In genomic region chr12:34218193-34219045, GRCh38 we compare ENCODE assay signal across 8 cellular contexts.
DNase-seq lines count a peak whose midpoint lies in the region; ATAC-seq, FAIRE-seq and TF ChIP-seq lines count a peak whose summit lies in the region.

No MANE protein-coding gene starts in this region.

- no peaks in the 10 kb centered on the region for H3K36me3 ChIP-seq in K562 (ENCODE audit: control insufficient read depth, insufficient read depth, low read length)
- no peaks in the 10 kb centered on the region for H3K36me3 ChIP-seq in iPS-15b (ENCODE audit: control insufficient read depth, insufficient read depth, low read length)

- DNase-seq in NCI-H1436 (lab: John Stamatoyannopoulos, UW) (peak; percentile 47), T1000 (lab: John Stamatoyannopoulos, UW) (peak; percentile 50), K562 (ENCODE audit: extremely low read depth in 1 of 4, low spot score in 3 of 4) (peak; percentile 46 to 78 (median 56)), ecto neural progenitor cell (ENCODE audit: low spot score) (no peak)

- H3K4me1 ChIP-seq in K562 (replicated peaks in 1 of 2; ENCODE audit: control insufficient read depth in 2 of 2, insufficient read depth in 2 of 2, low read length in 2 of 2), result peaks cover 0 to 8% of the 10 kb centered on the region in 2 experiments; a peak in 2 of 5 replicates
- no peaks in the 10 kb centered on the region for H3K4me1 ChIP-seq in iPS-15b (ENCODE audit: control insufficient read depth, insufficient read depth, low read length)

- peak; percentile 88 for TF ChIP-seq CTCF in GM12875 (IDR thresholded peaks at IDR 0.05; ENCODE audit: borderline replicate concordance, insufficient read depth, low read depth, low read length)
- peak; percentile 79 to 91 (median 87) for TF ChIP-seq CTCF in K562 (IDR thresholded peaks at IDR 0.05 in 2 of 3, conservative IDR thresholded peaks at IDR 0.05 in 1 of 3; ENCODE audit: insufficient read depth in 2 of 3, low read depth in 1 of 3, low read length in 3 of 3)

- peak; percentile 87 for FAIRE-seq in K562 (lab: Jason Lieb, UNC)

- WGBS in K562 (ENCODE audit: insufficient coverage, low coverage, missing lambda C conversion rate), result 11% methylated on average over 31 of the region's 39 CpGs

- in situ Hi-C loops in K562 (cut with MboI), result loop anchor here (5.0 to 10.0 kb wide), 3 partner anchors 96 to 386 kb away; no protein-coding TSS in a partner anchor

- CTCF ChIA-PET in K562 (lab: Yijun Ruan, JAX; ENCODE audit: low intra/inter-chr PET ratio), result interaction anchor here (0.7 to 2.5 kb wide), 5 partner anchors 93 to 1462 kb away, joined by 3 to 19 read pairs (median 6); partner anchors contain the start of gene YARS2

- intact Hi-C loops in K562 (cut with micrococcal nuclease), result loop anchor here (1.0 to 10.0 kb wide), 5 partner anchors 74 to 406 kb away; no protein-coding TSS in a partner anchor

- ATAC-seq in HG02763 (IDR thresholded peaks at IDR 0.05; ENCODE audit: unreplicated experiment), result peak; percentile 81
- ATAC-seq in K562, result peak; percentile 90

- no peak overlapping the region for H3K4me3 ChIP-seq in GM12875 (ENCODE audit: low read depth, low read length)
- H3K4me3 ChIP-seq in K562, result 0 out of 2 replicates have a peak overlapping the region, but pooled peaks have one; percentile 19
- peak overlapping the region; percentile 48 for H3K4me3 ChIP-seq in iPS-15b (ENCODE audit: low read depth, low read length)
- peak overlapping the region in 6 of 7 experiments; percentile 13 to 50 (median 30) for H3K4me3 ChIP-seq in skin epidermis

- H2AFZ ChIP-seq in K562 (ENCODE audit: low read depth, low read length), result peak overlapping the region; percentile 80

- H3K9ac ChIP-seq in K562 (ENCODE audit: insufficient read depth in 1 of 2, low read depth in 2 of 2, low read length in 2 of 2) (peak overlapping the region in 1 of 2 experiments; percentile 48; a peak in 1 of 4 replicates), iPS-15b (ENCODE audit: low read depth, low read length) (no peak overlapping the region)

- TF ChIP-seq POLR2A in K562 (conservative IDR thresholded peaks at IDR 0.05), result no peak

- no peaks in the 10 kb centered on the region for H3K9me1 ChIP-seq in K562 (ENCODE audit: control insufficient read depth, insufficient read depth, low read length)

- TF ChIP-seq RAD21 in K562 (CRISPR knock-in tag; conservative IDR thresholded peaks at IDR 0.05 in 1 of 2, IDR thresholded peaks at IDR 0.05 in 1 of 2), result peak; percentile 68 to 88

- H3K27ac ChIP-seq in K562 (ENCODE audit: extremely low read depth, low read depth, low read length) (no peak overlapping the region), skin epidermis (no peak overlapping the region)

- no peaks in the 10 kb centered on the region for H4K20me1 ChIP-seq in K562 (replicated peaks; ENCODE audit: control insufficient read depth, insufficient read depth, low read length)

- H3K9me3 ChIP-seq in K562 (replicated peaks; ENCODE audit: control insufficient read depth, insufficient read depth, low read depth, low read length) (no peaks in the 10 kb centered on the region; the same call in 1 of the 2 replicates), iPS-15b (ENCODE audit: control insufficient read depth, insufficient read depth, low read length) (no peaks in the 10 kb centered on the region)

- no peak for TF ChIP-seq EP300 in K562 (IDR thresholded peaks at IDR 0.05; ENCODE audit: low read length)

- H3K27me3 ChIP-seq in K562 (ENCODE audit: control insufficient read depth in 2 of 2, insufficient read depth in 2 of 2, low read length in 2 of 2), result no peaks in the 10 kb centered on the region; a peak in 1 of 5 replicates
- no peaks in the 10 kb centered on the region for H3K27me3 ChIP-seq in iPS-15b (ENCODE audit: control insufficient read depth, insufficient read depth, low read length)

- H3K4me2 ChIP-seq in K562 (ENCODE audit: insufficient read depth, low read length), result peak overlapping the region; percentile 10

- BruUV-seq in K562 (replicated peaks; lab: Mats Ljungman, UMichigan), result no TSS peak

- POLR2A ChIA-PET in K562 (lab: Yijun Ruan, JAX), result interaction anchor here (0.6 kb wide), 1 partner anchor 102 kb away, joined by 3 read pairs; no protein-coding TSS in a partner anchor

- H3K79me2 ChIP-seq in K562 (ENCODE audit: control insufficient read depth, insufficient read depth, low read length), result no peaks in the 10 kb centered on the region

TF ChIP-seq in K562, 482 proteins besides CTCF, POLR2A, EP300 and RAD21 (continues in another document):
- 0 out of 4 replicates have a peak, but pooled peaks of 1 of the 2 experiments have one; percentile 33 for TF ChIP-seq ARNT (IDR thresholded peaks at IDR 0.05)
- no peak for TF ChIP-seq KAT2B (IDR thresholded peaks at IDR 0.05; ENCODE audit: low read depth, low read length)
- TF ChIP-seq DPF2 (IDR thresholded peaks at IDR 0.05), result no peak
- no peak for TF ChIP-seq U2AF2 (optimal IDR thresholded peaks at IDR 0.05; ENCODE audit: low read depth, low read length)
- no peak for TF ChIP-seq HSF4 (CRISPR knock-in tag; IDR thresholded peaks at IDR 0.05; ENCODE audit: borderline replicate concordance)
- TF ChIP-seq ZNF584 (CRISPR knock-in tag; IDR thresholded peaks at IDR 0.05; ENCODE audit: low read depth), result no peak
- no peak for TF ChIP-seq MBD1 (CRISPR knock-in tag; IDR thresholded peaks at IDR 0.05)
- TF ChIP-seq NCOR1 (IDR thresholded peaks at IDR 0.05), result no peak
- no peak for TF ChIP-seq ZSCAN29 (IDR thresholded peaks at IDR 0.05)
- TF ChIP-seq POLR2AphosphoS5 (IDR thresholded peaks at IDR 0.05; ENCODE audit: control insufficient read depth, insufficient read depth, low read depth, low read length), result no peak
- TF ChIP-seq, protein P1, sequence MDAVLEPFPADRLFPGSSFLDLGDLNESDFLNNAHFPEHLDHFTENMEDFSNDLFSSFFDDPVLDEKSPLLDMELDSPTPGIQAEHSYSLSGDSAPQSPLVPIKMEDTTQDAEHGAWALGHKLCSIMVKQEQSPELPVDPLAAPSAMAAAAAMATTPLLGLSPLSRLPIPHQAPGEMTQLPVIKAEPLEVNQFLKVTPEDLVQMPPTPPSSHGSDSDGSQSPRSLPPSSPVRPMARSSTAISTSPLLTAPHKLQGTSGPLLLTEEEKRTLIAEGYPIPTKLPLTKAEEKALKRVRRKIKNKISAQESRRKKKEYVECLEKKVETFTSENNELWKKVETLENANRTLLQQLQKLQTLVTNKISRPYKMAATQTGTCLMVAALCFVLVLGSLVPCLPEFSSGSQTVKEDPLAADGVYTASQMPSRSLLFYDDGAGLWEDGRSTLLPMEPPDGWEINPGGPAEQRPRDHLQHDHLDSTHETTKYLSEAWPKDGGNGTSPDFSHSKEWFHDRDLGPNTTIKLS (IDR thresholded peaks at IDR 0.05; ENCODE audit: borderline replicate concordance, low read depth), result no peak
- TF ChIP-seq FOXP1 (CRISPR knock-in tag; IDR thresholded peaks at IDR 0.05), result no peak
- TF ChIP-seq RBFOX2 (IDR thresholded peaks at IDR 0.05; ENCODE audit: low read depth, low read length), result peak; percentile 30; the same call in 1 of the 2 replicates
- TF ChIP-seq ATF7 (IDR thresholded peaks at IDR 0.05), result no peak
- no peak for TF ChIP-seq USF2 (CRISPR knock-in tag; IDR thresholded peaks at IDR 0.05)
